In genomic region chr19:53028306-53028705, GRCh38 we compare ENCODE assay signal across 13 cellular contexts. TPM values are rescaled to one million over a fixed set of nuclear protein-coding genes. Genes with fewer than 3 reads are reported as not detected.
"Had no signal": no experiment of that assay in that cellular context is flagged by ENCODE, and none has a peak within 500 bp of the region (broad histone marks: within the 10 kb centered on the region; RNA-seq: fewer than 3 reads in every experiment).

No MANE protein-coding gene starts in this region.

RNA-seq across cellular contexts. Expression of gene ERVV-1, which starts 14.6 kb away (rescaled TPM):
- total RNA-seq: activated CD4-positive, alpha-beta T cell treated with anti-CD3 and anti-CD28 coated beads, Interleukin-2, amount 10 ng/mL, durations not matched to agents 7 days and 5 days; activated CD8-positive, alpha-beta T cell treated with anti-CD3 and anti-CD28 coated beads, Interleukin-2, amount 10 ng/mL, durations not matched to agents 7 days and 5 days; activated naive CD4-positive, alpha-beta T cell treated with anti-CD3 and anti-CD28 coated beads for 36 hours; activated naive CD4-positive, alpha-beta T cell treated with anti-CD3 and anti-CD28 coated beads, Interleukin-2, amount 50 U/mL, for 72 hours; activated T-helper 2 cell treated with anti-CD3 and anti-CD28 coated beads, Interferon-gamma antibody, Interleukin-2, Interleukin-4, amounts not matched to agents 10 μg/mL and 5 μg/mL and 100 μg/mL, durations not matched to agents 14 hours and 24 hours and 36 hours; adrenal gland; bronchial epithelial cell; LHCN-M2; RPMI7951; SJCRH30; T-helper 1 cell treated with Interleukin-12 subunit alpha and Interleukin-12 subunit beta and Interleukin-4 antibody, amounts not matched to agents 30 ng/mL and 1 ng/mL, for 36 hours; T-helper 2 cell treated with Interferon-gamma antibody and Interleukin-4, amounts not matched to agents 100 ng/mL and 5 ng/mL, for 36 hours had no signal
- polyA plus RNA-seq: adrenal gland had no signal

RNA-seq across cellular contexts. Expression of gene ERVV-2, which starts 16.2 kb away (rescaled TPM):
- total RNA-seq: activated CD4-positive, alpha-beta T cell treated with anti-CD3 and anti-CD28 coated beads for 36 hours; activated CD4-positive, alpha-beta T cell treated with anti-CD3 and anti-CD28 coated beads, Interleukin-2, amount 10 ng/mL, durations not matched to agents 7 days and 5 days; activated CD8-positive, alpha-beta T cell treated with anti-CD3 and anti-CD28 coated beads, Interleukin-2, amount 10 ng/mL, durations not matched to agents 7 days and 5 days; activated naive CD4-positive, alpha-beta T cell treated with anti-CD3 and anti-CD28 coated beads for 36 hours; activated naive CD4-positive, alpha-beta T cell treated with anti-CD3 and anti-CD28 coated beads, Interleukin-2, amount 50 U/mL, for 72 hours; activated T-helper 2 cell treated with anti-CD3 and anti-CD28 coated beads, Interferon-gamma antibody, Interleukin-2, Interleukin-4, amounts not matched to agents 10 μg/mL and 5 μg/mL and 100 μg/mL, durations not matched to agents 14 hours and 24 hours and 36 hours; adrenal gland; bronchial epithelial cell; LHCN-M2; RPMI7951; SJCRH30; T-helper 1 cell treated with Interleukin-12 subunit alpha and Interleukin-12 subunit beta and Interleukin-4 antibody, amounts not matched to agents 30 ng/mL and 1 ng/mL, for 36 hours; T-helper 2 cell treated with Interferon-gamma antibody and Interleukin-4, amounts not matched to agents 100 ng/mL and 5 ng/mL, for 36 hours had no signal
- polyA plus RNA-seq: adrenal gland had no signal
